Comparison of ENCODE assay signal across 1 cellular context in genomic region chr2:165938237-165938636, GRCh38.
TF ChIP-seq lines count a peak whose summit lies in the region.

No MANE protein-coding gene starts in this region.

TF ChIP-seq in K562, 482 proteins besides CTCF, POLR2A, EP300 and RAD21:
- TF ChIP-seq UBTF (IDR thresholded peaks at IDR 0.05; ENCODE audit: borderline replicate concordance in 1 of 2, low read depth in 2 of 2, low read length in 2 of 2), result no peak
- no peak for TF ChIP-seq BRD9 (IDR thresholded peaks at IDR 0.05; ENCODE audit: low read depth, partially characterized antibody)
- no peak for TF ChIP-seq TCF3 (CRISPR knock-in tag; IDR thresholded peaks at IDR 0.05)
- no peak for TF ChIP-seq ZNF184 (CRISPR knock-in tag; IDR thresholded peaks at IDR 0.05)
- TF ChIP-seq ZNF408 (CRISPR knock-in tag; IDR thresholded peaks at IDR 0.05; ENCODE audit: low read depth), result no peak
- no peak for TF ChIP-seq SIX5 (IDR thresholded peaks at IDR 0.05; ENCODE audit: borderline replicate concordance in 1 of 2, insufficient read depth in 1 of 2, low read depth in 1 of 2, low read length in 2 of 2)
- TF ChIP-seq HEY1 (CRISPR knock-in tag; IDR thresholded peaks at IDR 0.05; ENCODE audit: borderline replicate concordance), result no peak
- TF ChIP-seq ASH1L (IDR thresholded peaks at IDR 0.05; ENCODE audit: borderline replicate concordance, low read depth, partially characterized antibody), result no peak
- TF ChIP-seq HMG20B (CRISPR knock-in tag; IDR thresholded peaks at IDR 0.05), result no peak
- no peak for TF ChIP-seq PREB (CRISPR knock-in tag; IDR thresholded peaks at IDR 0.05)
- TF ChIP-seq ZMIZ1 (IDR thresholded peaks at IDR 0.05; ENCODE audit: low read depth in 2 of 2, low read length in 2 of 2), result no peak
- 0 out of 2 replicates have a peak, but pooled peaks have one; percentile 20 for TF ChIP-seq HBP1 (CRISPR knock-in tag; IDR thresholded peaks at IDR 0.05)
- no peak for TF ChIP-seq CBX2 (IDR thresholded peaks at IDR 0.05; ENCODE audit: insufficient read depth, low read length, poor library complexity, severe bottlenecking)
- no peak for TF ChIP-seq TAF7 (tag; IDR thresholded peaks at IDR 0.05)
- TF ChIP-seq STAT5B (CRISPR knock-in tag; IDR thresholded peaks at IDR 0.05), result no peak
- TF ChIP-seq RBM22 (IDR thresholded peaks at IDR 0.05; ENCODE audit: low read depth, low read length, poor library complexity, severe bottlenecking), result no peak
- no peak for TF ChIP-seq ZNF609 (CRISPR knock-in tag; IDR thresholded peaks at IDR 0.05; ENCODE audit: borderline replicate concordance)
- peak; percentile 35; the same call in 1 of the 2 replicates for TF ChIP-seq C11orf30 (IDR thresholded peaks at IDR 0.05; ENCODE audit: low read depth)
- no peak for TF ChIP-seq SMARCE1 (IDR thresholded peaks at IDR 0.05)
- no peak for TF ChIP-seq BRCA1 (IDR thresholded peaks at IDR 0.05)
- no peak for TF ChIP-seq BRCA1 (CRISPR knock-in tag; IDR thresholded peaks at IDR 0.05)
- TF ChIP-seq RBM34 (IDR thresholded peaks at IDR 0.05; ENCODE audit: borderline replicate concordance, insufficient read depth, low read length), result no peak
- TF ChIP-seq MAFG (tag; conservative IDR thresholded peaks at IDR 0.05), result 0 out of 2 replicates have a peak, but pooled peaks have one; percentile 9
- TF ChIP-seq HNRNPUL1 (IDR thresholded peaks at IDR 0.05; ENCODE audit: low read length), result no peak
- TF ChIP-seq MEF2A (IDR thresholded peaks at IDR 0.05; ENCODE audit: control insufficient read depth, low read depth, low read length), result no peak
- no peak for TF ChIP-seq MECOM (CRISPR knock-in tag; IDR thresholded peaks at IDR 0.05)
- no peak for TF ChIP-seq ADNP (tag; IDR thresholded peaks at IDR 0.05)
- no peak for TF ChIP-seq PHF8 (IDR thresholded peaks at IDR 0.05; ENCODE audit: borderline replicate concordance, low read length)
- no peak for TF ChIP-seq MITF (IDR thresholded peaks at IDR 0.05)
- peak; percentile 66 for TF ChIP-seq ZNF316 (IDR thresholded peaks at IDR 0.05)
- TF ChIP-seq SIN3A (IDR thresholded peaks at IDR 0.05; ENCODE audit: borderline replicate concordance in 2 of 2, control insufficient read depth in 1 of 2, low read depth in 2 of 2, low read length in 2 of 2), result no peak
- TF ChIP-seq POLR3A (IDR thresholded peaks at IDR 0.05; ENCODE audit: borderline replicate concordance, extremely low read depth, insufficient read depth, insufficient read length), result no peak
- no peak for TF ChIP-seq E4F1 (CRISPR knock-in tag; IDR thresholded peaks at IDR 0.05; ENCODE audit: borderline replicate concordance)
- no peak for TF ChIP-seq POLR2H (tag; IDR thresholded peaks at IDR 0.05; ENCODE audit: low read depth)
